ENCODE assay signal across 20 cellular contexts in the genomic region with DNA sequence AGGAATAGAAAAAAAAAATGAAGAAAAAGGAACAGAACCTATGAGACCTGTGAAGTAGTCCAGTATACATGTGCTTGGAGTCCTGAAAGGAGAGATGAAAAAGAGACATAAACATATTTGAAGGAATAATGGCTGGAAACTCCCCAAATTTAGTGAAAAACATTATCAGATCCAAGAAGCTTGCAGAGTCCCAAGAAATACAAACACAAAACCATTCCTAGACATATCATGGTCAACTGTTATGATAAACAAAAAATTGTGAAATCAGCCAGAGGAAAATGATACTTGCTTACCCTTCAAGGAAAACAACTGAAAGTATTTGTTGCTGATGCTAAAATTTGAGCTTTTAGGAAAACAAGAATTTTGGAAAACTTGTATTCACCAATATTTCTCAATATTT.
"Had no signal": no experiment of that assay in that cellular context is flagged by ENCODE, and none has a peak within 500 bp of the region (broad histone marks: within the 10 kb centered on the region; RNA-seq: fewer than 3 reads in every experiment).

No MANE protein-coding gene starts in this region.

- H3K36me3 ChIP-seq: cardiac muscle cell, prostate gland had no signal

- H3K4me1 ChIP-seq: ascending aorta, prostate gland had no signal

- H3K9me3 Mint-ChIP-seq: activated T-helper 1 cell treated with anti-CD3 and anti-CD28 coated beads, Interleukin-12 subunit alpha, Interleukin-12 subunit beta, Interleukin-2, Interleukin-4 antibody, amounts not matched to agents 30 ng/mL and 10 ng/mL and 1 ng/mL, durations not matched to agents 14 hours and 24 hours and 36 hours; immature natural killer cell; neural crest cell; T-helper 2 cell treated with Interferon-gamma antibody and Interleukin-4, amounts not matched to agents 5 μg/mL and 100 μg/mL, for 36 hours had no signal

- H3K27me3 Mint-ChIP-seq: activated CD4-positive, alpha-beta T cell treated with anti-CD3 and anti-CD28 coated beads, Interleukin-2, amount 10 ng/mL, durations not matched to agents 24 days and 14 days had no signal

- H3K27me3 ChIP-seq: ascending aorta, cardiac muscle cell, esophagus muscularis mucosa, gastrocnemius medialis, heart left ventricle had no signal

- H3K27ac Mint-ChIP-seq: activated CD4-positive, alpha-beta T cell treated with anti-CD3 and anti-CD28 coated beads, Interleukin-2, amount 10 ng/mL, durations not matched to agents 24 days and 14 days; activated T-helper 1 cell treated with anti-CD3 and anti-CD28 coated beads, Interleukin-12 subunit alpha, Interleukin-12 subunit beta, Interleukin-2, Interleukin-4 antibody, amounts not matched to agents 30 ng/mL and 10 ng/mL and 1 ng/mL, durations not matched to agents 14 hours and 24 hours and 36 hours; immature natural killer cell; T-helper 2 cell treated with Interferon-gamma antibody and Interleukin-4, amounts not matched to agents 5 μg/mL and 100 μg/mL, for 36 hours had no signal

- DNase-seq: activated CD4-positive, alpha-beta T cell treated with anti-CD3 and anti-CD28 coated beads, Interleukin-2, amount 10 ng/mL, durations not matched to agents 24 days and 14 days; activated CD4-positive, CD25-positive, alpha-beta regulatory T cell; activated naive CD4-positive, alpha-beta T cell; gastrocnemius medialis; heart left ventricle; immature natural killer cell; left colon; right cardiac atrium; stimulated activated CD4-positive, alpha-beta T cell treated with anti-CD3 and anti-CD28 coated beads, Interleukin-4, amount 100 ng/mL, for 4 hours; stimulated activated CD8-positive, alpha-beta memory T cell treated with anti-CD3 and anti-CD28 coated beads, Interleukin-4, amount 100 ng/mL, for 48 hours; stimulated activated naive CD8-positive, alpha-beta T cell treated with anti-CD3 and anti-CD28 coated beads, Interleukin-15, Interleukin-2, amounts not matched to agents 100 U/mL and 50 U/mL, for 24 hours; SW 1271 had no signal

- H3K27ac ChIP-seq: ascending aorta, cardiac muscle cell, esophagus muscularis mucosa, gastrocnemius medialis, heart left ventricle, prostate gland had no signal

- H3K4me3 Mint-ChIP-seq: activated CD4-positive, alpha-beta T cell treated with anti-CD3 and anti-CD28 coated beads, Interleukin-2, amount 10 ng/mL, durations not matched to agents 24 days and 14 days; activated T-helper 1 cell treated with anti-CD3 and anti-CD28 coated beads, Interleukin-12 subunit alpha, Interleukin-12 subunit beta, Interleukin-2, Interleukin-4 antibody, amounts not matched to agents 30 ng/mL and 10 ng/mL and 1 ng/mL, durations not matched to agents 14 hours and 24 hours and 36 hours; immature natural killer cell; neural crest cell; T-helper 2 cell treated with Interferon-gamma antibody and Interleukin-4, amounts not matched to agents 5 μg/mL and 100 μg/mL, for 36 hours had no signal

- H3K4me3 ChIP-seq: ascending aorta, cardiac muscle cell, esophagus muscularis mucosa, gastrocnemius medialis, heart left ventricle, prostate gland, smooth muscle cell had no signal

- H3K9me3 ChIP-seq: ascending aorta, esophagus muscularis mucosa, gastrocnemius medialis, heart left ventricle, prostate gland had no signal
